ENCODE assay signal across 19 cellular contexts in the genomic region with DNA sequence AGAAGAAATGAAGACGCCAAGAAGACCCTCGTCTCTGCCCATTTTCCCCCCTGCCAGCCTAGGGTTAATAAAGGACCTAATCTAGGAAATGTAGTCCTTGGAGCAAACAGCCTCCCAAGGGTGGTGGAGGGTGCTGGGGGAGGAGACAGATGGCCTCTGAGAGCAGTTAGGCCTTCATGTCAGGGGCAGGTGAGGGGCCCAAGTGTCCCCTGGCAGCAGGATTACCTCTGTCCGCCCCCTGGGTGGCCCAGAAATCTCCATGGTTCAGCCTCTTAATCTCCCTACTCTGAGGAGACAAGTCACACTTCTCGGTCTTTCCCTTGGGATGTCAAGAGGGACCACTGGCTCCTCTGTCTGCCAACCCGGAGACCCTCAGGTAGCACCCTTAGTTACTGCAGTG.
"Had no signal": no experiment of that assay in that cellular context is flagged by ENCODE, and none has a peak within 500 bp of the region (broad histone marks: within the 10 kb centered on the region; RNA-seq: fewer than 3 reads in every experiment).

No MANE protein-coding gene starts in this region.

- H3K4me3 ChIP-seq: heart left ventricle, smooth muscle cell, tibial artery had no signal

- H3K9me3 ChIP-seq: heart left ventricle, tibial artery had no signal

- H3K4me1 ChIP-seq: heart left ventricle, tibial artery had no signal

- ATAC-seq: activated CD8-positive, alpha-beta memory T cell treated with anti-CD3 and anti-CD28 coated beads, Interleukin-2, amount 10 ng/mL, durations not matched to agents 7 days and 5 days; activated T-helper 17 cell treated with anti-CD3 and anti-CD28 coated beads, Interleukin-2, amount 50 U/mL, for 72 hours; heart left ventricle; sciatic nerve had no signal

- H3K27ac ChIP-seq: epithelial cell of prostate, heart left ventricle, tibial artery had no signal

- H3K36me3 ChIP-seq: heart left ventricle, tibial artery had no signal

- DNase-seq: activated CD4-positive, alpha-beta T cell treated with anti-CD3 and anti-CD28 coated beads for 4 hours; activated CD4-positive, alpha-beta T cell treated with anti-CD3 and anti-CD28 coated beads, Interleukin-2, amount 50 U/mL, for 48 hours; activated CD4-positive, CD25-positive, alpha-beta regulatory T cell; activated CD8-positive, alpha-beta memory T cell treated with anti-CD3 and anti-CD28 coated beads, Interleukin-2, amount 10 ng/mL, durations not matched to agents 7 days and 5 days; activated naive CD4-positive, alpha-beta T cell treated with anti-CD3 and anti-CD28 coated beads for 36 hours; amniotic stem cell; cortex of kidney; left colon; nephron progenitor cell; nucleus accumbens; stimulated activated CD4-positive, alpha-beta T cell treated with anti-CD3 and anti-CD28 coated beads, Interleukin-4, amount 100 ng/mL, for 1 hour; stimulated activated naive CD4-positive, alpha-beta T cell treated with Interleukin-2 at 50 U/mL for 16 hours; T1000 had no signal
